Comparison of ENCODE assay signal across 18 cellular contexts in the genomic region with DNA sequence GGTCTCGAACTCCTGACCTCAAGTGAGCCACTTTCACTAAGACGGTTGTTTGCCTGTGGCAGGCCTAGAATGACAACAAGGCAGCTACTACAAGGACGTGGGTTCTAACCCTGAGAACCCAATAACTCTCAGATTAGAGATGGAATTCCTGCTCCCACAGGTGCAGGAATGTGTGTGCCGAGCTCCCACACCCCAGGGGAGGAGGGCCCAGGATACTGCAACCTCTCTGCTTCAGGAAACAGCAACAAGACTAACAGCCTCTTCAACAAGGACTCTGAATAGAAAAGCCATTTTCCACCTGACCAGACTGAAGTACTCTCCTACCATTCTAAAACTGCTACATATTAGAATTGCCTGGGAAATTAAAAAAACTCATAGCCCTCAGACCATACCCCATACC. TPM values are rescaled to one million over a fixed set of nuclear protein-coding genes. Genes with fewer than 3 reads are reported as not detected.
DNase-seq lines count a peak whose midpoint lies in the region; TF ChIP-seq lines count a peak whose summit lies in the region.
"Had no signal": no experiment of that assay in that cellular context is flagged by ENCODE, and none has a peak within 500 bp of the region (broad histone marks: within the 10 kb centered on the region; RNA-seq: fewer than 3 reads in every experiment).

No MANE protein-coding gene starts in this region.

- no TSS peak for BruUV-seq in OCI-LY7 (replicated peaks; lab: Mats Ljungman, UMichigan)

- no peak for TF ChIP-seq POLR2A in testis (IDR thresholded peaks at IDR 0.05)

- H4K20me1 ChIP-seq in DOHH2 (ENCODE audit: control insufficient read depth, insufficient read depth, low read depth, low read length), result no peaks in the 10 kb centered on the region
- H4K20me1 ChIP-seq in OCI-LY7 (ENCODE audit: insufficient read depth, low read length), result no peaks in the 10 kb centered on the region
- H4K20me1 ChIP-seq in hepatocyte (ENCODE audit: insufficient read depth, poor library complexity, severe bottlenecking), result no peaks in the 10 kb centered on the region

- H3K4me2 ChIP-seq in DOHH2 (ENCODE audit: low read length) (peak overlapping the region; percentile 100), OCI-LY7 (ENCODE audit: low read length) (peak overlapping the region; percentile 89), hepatocyte (no peak overlapping the region)

- H3K9me3 Mint-ChIP-seq in mesothelial cell of epicardium, result no peaks in the 10 kb centered on the region
- H3K9me3 Mint-ChIP-seq: H9 had no signal

- POLR2A ChIA-PET in OCI-LY7 (lab: Charles Lee), result interaction anchor here (0.6 kb wide), 1 partner anchor 1021 kb away, joined by 7 read pairs; no protein-coding TSS in a partner anchor

- H3K79me2 ChIP-seq in DOHH2 (ENCODE audit: control insufficient read depth, low read length) (peaks cover 83% of the 10 kb centered on the region), OCI-LY7 (ENCODE audit: insufficient read depth, low read depth, low read length) (peaks cover 60% of the 10 kb centered on the region; the same call in 1 of the 2 replicates), hepatocyte (peaks cover 34% of the 10 kb centered on the region)

- no peaks in the 10 kb centered on the region for H3K27me3 ChIP-seq in DOHH2 (ENCODE audit: control insufficient read depth, low read length)
- H3K27me3 ChIP-seq in testis, result no peaks in the 10 kb centered on the region
- H3K27me3 ChIP-seq in hepatocyte, result no peaks in the 10 kb centered on the region

- H3K4me3 ChIP-seq in DOHH2 (ENCODE audit: low read length), result peak overlapping the region; percentile 67
- H3K4me3 ChIP-seq in OCI-LY7 (ENCODE audit: low read depth, low read length, poor library complexity, severe bottlenecking), result peak overlapping the region; percentile 2
- no peak overlapping the region for H3K4me3 ChIP-seq in testis
- no peak overlapping the region for H3K4me3 ChIP-seq in hepatocyte

- no peaks in the 10 kb centered on the region for H3K27me3 Mint-ChIP-seq in mesothelial cell of epicardium (ENCODE audit: low read depth)

- peaks cover 18% of the 10 kb centered on the region for H3K4me1 Mint-ChIP-seq in mesothelial cell of epicardium

- peaks cover 14% of the 10 kb centered on the region for H3K36me3 Mint-ChIP-seq in mesothelial cell of epicardium

- H3K4me1 ChIP-seq in DOHH2 (ENCODE audit: control insufficient read depth, low read length), result peaks cover 82% of the 10 kb centered on the region
- peaks cover 85% of the 10 kb centered on the region for H3K4me1 ChIP-seq in OCI-LY7 (ENCODE audit: insufficient read depth, low read length, poor library complexity, severe bottlenecking)
- H3K4me1 ChIP-seq in testis, result peaks cover 40% of the 10 kb centered on the region
- peaks cover 8% of the 10 kb centered on the region for H3K4me1 ChIP-seq in hepatocyte (ENCODE audit: insufficient read depth)

- H3K9me2 ChIP-seq in DOHH2 (replicated peaks; ENCODE audit: control insufficient read depth, low read length) (no peaks in the 10 kb centered on the region), OCI-LY7 (ENCODE audit: insufficient read depth, low read length) (no peaks in the 10 kb centered on the region), hepatocyte (replicated peaks; ENCODE audit: insufficient read depth) (no peaks in the 10 kb centered on the region)

- WGBS in testis, 2 donors, result 62 to 76% methylated on average over 4 of the region's 4 CpGs
- WGBS in hepatocyte (ENCODE audit: low lambda C conversion rate, missing lambda C conversion rate), result 93% methylated on average over 4 of the region's 4 CpGs

- peak overlapping the region; percentile 97 for H3K27ac ChIP-seq in DOHH2 (ENCODE audit: low read depth, low read length)
- peak overlapping the region; percentile 98 for H3K27ac ChIP-seq in OCI-LY7 (ENCODE audit: low read depth, low read length, poor library complexity, severe bottlenecking)
- peak overlapping the region; percentile 33 to 37 for H3K27ac ChIP-seq in testis
- H3K27ac ChIP-seq in hepatocyte, result no peak overlapping the region
- H3K27ac ChIP-seq: C4-2B, HL-60 had no signal

- H3K36me3 ChIP-seq in DOHH2 (ENCODE audit: control insufficient read depth, low read length), result peaks cover 82% of the 10 kb centered on the region
- H3K36me3 ChIP-seq in OCI-LY7 (ENCODE audit: insufficient read depth, low read length), result peaks cover 52% of the 10 kb centered on the region
- H3K36me3 ChIP-seq in testis (ENCODE audit: low read depth, missing control alignments), result no peaks in the 10 kb centered on the region
- H3K36me3 ChIP-seq in hepatocyte (replicated peaks; ENCODE audit: insufficient read depth, low read depth), result no peaks in the 10 kb centered on the region

- peaks cover 48% of the 10 kb centered on the region for H3F3A ChIP-seq in DOHH2 (ENCODE audit: control insufficient read depth, insufficient read depth)

- TF ChIP-seq CTCF in DOHH2 (IDR thresholded peaks at IDR 0.05; ENCODE audit: low read depth, low read length, poor library complexity, severe bottlenecking), result no peak
- no peak for TF ChIP-seq CTCF in OCI-LY7 (conservative IDR thresholded peaks at IDR 0.05; ENCODE audit: low read length)
- no peak for TF ChIP-seq CTCF in mesothelial cell of epicardium (IDR thresholded peaks at IDR 0.05; ENCODE audit: unreplicated experiment)
- TF ChIP-seq CTCF in testis (IDR thresholded peaks at IDR 0.05), result no peak
- TF ChIP-seq CTCF in hepatocyte (IDR thresholded peaks at IDR 0.05; ENCODE audit: poor library complexity), result no peak

- H2AFZ ChIP-seq in OCI-LY7 (ENCODE audit: low read length) (no peak overlapping the region), hepatocyte (no peak overlapping the region)

- CTCF ChIA-PET in OCI-LY7 (lab: Charles Lee; ENCODE audit: unreplicated experiment), result no interaction called here

- H3K9me3 ChIP-seq in DOHH2 (ENCODE audit: control insufficient read depth, insufficient read depth, low read length) (no peaks in the 10 kb centered on the region), OCI-LY7 (ENCODE audit: low read length) (no peaks in the 10 kb centered on the region), testis (no peaks in the 10 kb centered on the region), hepatocyte (ENCODE audit: low read depth) (no peaks in the 10 kb centered on the region)

- intact Hi-C loops in OCI-LY7 (cut with micrococcal nuclease; ENCODE audit: unreplicated experiment) (no loop called here), testis (cut with DNase I; ENCODE audit: low total_unique reads) (no loop called here)

- DNase-seq in OCI-LY7 (ENCODE audit: low spot score), result no peak
- no peak for DNase-seq in mesothelial cell of epicardium (ENCODE audit: low spot score in 2 of 2, unreplicated experiment in 2 of 2)
- DNase-seq in testis, result no peak
- DNase-seq in NCI-H510A (lab: John Stamatoyannopoulos, UW), result no peak
- no peak for DNase-seq in GM19240 (ENCODE audit: insufficient read length, low spot score)
- DNase-seq in hepatocyte (ENCODE audit: low spot score), result no peak
- DNase-seq: ACHN, DMS153, GF-D8, H9, NCI-H1436, NCI-H1930, NCI-H446, NCI-H748 treated with DMSO at 0.1 percent for 48 hours, SIG-M5 had no signal

- no peak overlapping the region for H3K4me3 Mint-ChIP-seq in mesothelial cell of epicardium
- H3K4me3 Mint-ChIP-seq: H9 had no signal

- peak overlapping the region; percentile 79 for H3K27ac Mint-ChIP-seq in mesothelial cell of epicardium
- H3K27ac Mint-ChIP-seq: H9 had no signal

RNA-seq across cellular contexts. Expression of a gene that starts 4.9 kb away (rescaled TPM):
- total RNA-seq in OCI-LY7 (2014; rRNA removed; shearing (Covaris generic)), result 42.3 and 43.2 TPM in 2 replicates
- total RNA-seq in OCI-LY7 (2022) (132 and 133 TPM in 2 replicates), mesothelial cell of epicardium (24.7 to 26.1 TPM (median 26.0 TPM) in 3 replicates), testis (100 to 1,000 TPM in 1 of 2 donors, 10 to 100 TPM in 1; 73.6 to 106 TPM), hepatocyte (9.4 and 10.4 TPM in 2 replicates)
- polyA plus RNA-seq in testis (ENCODE audit: insufficient read depth, low read depth, low replicate concordance) (69.1 TPM), hepatocyte (54.6 and 63.9 TPM in 2 replicates)

RNA-seq across cellular contexts. Expression of a gene that starts 7.1 kb away (rescaled TPM):
- total RNA-seq in OCI-LY7 (2014; rRNA removed; shearing (Covaris generic)), result 41.9 and 43.8 TPM in 2 replicates
- total RNA-seq in OCI-LY7 (2022) (81.9 and 83.9 TPM in 2 replicates), mesothelial cell of epicardium (40.1 to 43.6 TPM (median 42.7 TPM) in 3 replicates), testis (100 to 1,000 TPM; 140 to 159 TPM), hepatocyte (28.2 and 30.7 TPM in 2 replicates)
- polyA plus RNA-seq in testis (ENCODE audit: insufficient read depth, low read depth, low replicate concordance) (126 TPM), hepatocyte (48.4 and 56.3 TPM in 2 replicates)

RNA-seq across cellular contexts. Expression of a gene that starts 57.4 kb away (rescaled TPM):
- 0.82 and 1.4 TPM in 2 replicates for total RNA-seq in OCI-LY7 (2014; rRNA removed; shearing (Covaris generic))
- total RNA-seq in OCI-LY7 (2022) (2.0 and 3.5 TPM in 2 replicates), mesothelial cell of epicardium (7.0 to 8.9 TPM (median 7.3 TPM) in 3 replicates), testis (10 to 100 TPM; 50.7 to 72.1 TPM), hepatocyte (5.8 and 9.3 TPM in 2 replicates)
- polyA plus RNA-seq in testis (ENCODE audit: insufficient read depth, low read depth, low replicate concordance) (199 TPM), hepatocyte (5.8 and 7.6 TPM in 2 replicates)

Comparison
In these comparisons a context has a peak if more than half of its experiments do, and no peak if none do; other contexts are left out.
1. H3K4me3 ChIP-seq: peak in DOHH2 (single experiment) and OCI-LY7 (single experiment); none in testis (0 of 2) and hepatocyte (single experiment).